In genomic region chr22:19531327-19531726, GRCh38 we compare ENCODE assay signal across 3 cellular contexts. TPM values are rescaled to one million over a fixed set of nuclear protein-coding genes. Genes with fewer than 3 reads are reported as not detected.
"Had no signal": no experiment of that assay in that cellular context is flagged by ENCODE, and none has a peak within 500 bp of the region (broad histone marks: within the 10 kb centered on the region; RNA-seq: fewer than 3 reads in every experiment).

No MANE protein-coding gene starts in this region.

RNA-seq across cellular contexts. Expression of gene CLDN5, which starts 7.1 kb away (rescaled TPM):
- total RNA-seq: HepG2, HT-29, HT1080 had no signal
- polyA plus RNA-seq: HepG2 had no signal
